ENCODE assay signal across 11 cellular contexts in the genomic region with DNA sequence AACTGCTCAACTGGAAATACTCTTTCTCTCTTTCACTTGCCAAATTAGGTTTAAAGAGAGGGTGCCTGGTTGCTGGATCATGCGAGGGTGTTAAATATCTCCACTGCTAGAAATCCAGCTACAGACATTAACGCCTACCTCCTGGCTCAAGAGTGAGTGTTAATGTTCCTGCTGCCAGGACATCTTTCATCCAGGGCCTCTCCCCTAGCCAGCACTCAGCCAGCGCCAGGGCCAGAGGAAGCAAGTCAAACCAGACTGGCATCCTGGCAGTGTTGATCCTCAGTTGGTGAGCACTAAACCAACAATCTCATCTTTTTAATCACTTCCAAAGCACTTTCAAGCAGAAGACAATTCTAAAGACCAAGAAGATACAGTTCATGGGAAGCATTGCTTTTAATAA.
A peak's percentile ranks its signal among the peaks of the same experiment; 100 is the strongest.
DNase-seq lines count a peak whose midpoint lies in the region; TF ChIP-seq lines count a peak whose summit lies in the region.
"Had no signal": no experiment of that assay in that cellular context is flagged by ENCODE, and none has a peak within 500 bp of the region (broad histone marks: within the 10 kb centered on the region; RNA-seq: fewer than 3 reads in every experiment).

No MANE protein-coding gene starts in this region.

- DNase-seq in G401 (ENCODE audit: low spot score) = peak; percentile 75
- peak; percentile 9 for DNase-seq in MG63
- DNase-seq in cerebellum (ENCODE audit: low spot score) = peak; percentile 57
- peak; percentile 4 for DNase-seq in occipital lobe (lab: John Stamatoyannopoulos, UW)
- no peak for DNase-seq in tibial artery
- no peak for DNase-seq in uterus
- DNase-seq in DMS79 treated with DMSO at 0.1 percent for 48 hours (lab: John Stamatoyannopoulos, UW) = no peak
- no peak for DNase-seq in dermis blood vessel endothelial cell
- DNase-seq: Caco-2; CD8-positive, alpha-beta memory T cell had no signal

- no peaks in the 10 kb centered on the region; the same call in 1 of the 2 replicates for H3K9me3 ChIP-seq in MG63
- no peaks in the 10 kb centered on the region for H3K9me3 ChIP-seq in tibial artery
- no peaks in the 10 kb centered on the region for H3K9me3 ChIP-seq in uterus
- H3K9me3 ChIP-seq: Caco-2 had no signal

- in situ Hi-C loops in G401 (cut with HindIII; ENCODE audit: low sequenced_read_pairs) = no loop called here

- no peak for TF ChIP-seq POLR2A in uterus (IDR thresholded peaks at IDR 0.05)

- intact Hi-C loops in tibial artery (cut with DNase I; ENCODE audit: low total_unique reads) = no loop called here
- intact Hi-C loops in uterus (cut with DNase I; ENCODE audit: low total_unique reads) = no loop called here

- H3K27me3 ChIP-seq in MG63 (no peaks in the 10 kb centered on the region; the same call in 1 of the 2 replicates), tibial artery (no peaks in the 10 kb centered on the region), uterus (no peaks in the 10 kb centered on the region)

- TF ChIP-seq CTCF in tibial artery (IDR thresholded peaks at IDR 0.05) (no peak), uterus (IDR thresholded peaks at IDR 0.05) (no peak)

- no peak overlapping the region for H3K4me3 ChIP-seq in MG63
- no peak overlapping the region for H3K4me3 ChIP-seq in tibial artery
- no peak overlapping the region for H3K4me3 ChIP-seq in uterus

- H3K27ac ChIP-seq in tibial artery (no peak overlapping the region), uterus (no peak overlapping the region)
- H3K27ac ChIP-seq: 22Rv1 had no signal

- H3K4me1 ChIP-seq in tibial artery (no peaks in the 10 kb centered on the region), uterus (no peaks in the 10 kb centered on the region)
- H3K4me1 ChIP-seq: Caco-2 had no signal

- no peaks in the 10 kb centered on the region for H3K36me3 ChIP-seq in MG63
- H3K36me3 ChIP-seq in tibial artery = no peaks in the 10 kb centered on the region
- H3K36me3 ChIP-seq in uterus = no peaks in the 10 kb centered on the region

Comparison
In these comparisons a context has a peak if more than half of its experiments do, and no peak if none do; other contexts are left out.
1. DNase-seq: peak in G401 (single experiment), MG63 (single experiment), cerebellum (single experiment) and occipital lobe (single experiment); none in tibial artery (0 of 2), uterus (0 of 2), DMS79 treated with DMSO at 0.1 percent for 48 hours (single experiment) and dermis blood vessel endothelial cell (single experiment).